In the genomic region with DNA sequence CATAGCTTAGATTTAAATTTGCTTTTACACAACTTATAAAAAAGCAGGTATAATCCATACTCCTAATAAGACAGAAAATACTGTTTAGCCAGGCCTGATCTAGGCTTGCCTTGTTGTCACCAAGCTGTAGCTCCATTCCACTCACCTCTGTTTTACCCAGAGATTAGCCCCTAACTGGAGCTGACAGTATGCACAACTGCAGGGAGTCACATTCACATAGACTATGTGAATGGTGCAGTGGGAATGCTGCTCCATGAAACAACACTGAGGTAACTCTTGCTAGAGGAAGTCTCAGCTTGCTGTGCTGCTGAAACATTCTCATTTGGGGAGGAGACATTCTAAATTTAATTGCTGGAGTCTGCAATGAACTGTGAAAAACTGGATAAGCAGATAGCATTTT, we compare ENCODE assay signal across 1 cellular context.
TF ChIP-seq lines count a peak whose summit lies in the region.

No MANE protein-coding gene starts in this region.

TF ChIP-seq in WTC11, 78 proteins besides CTCF, POLR2A, EP300 and RAD21 (continued from another document):
- TF ChIP-seq, protein P1, sequence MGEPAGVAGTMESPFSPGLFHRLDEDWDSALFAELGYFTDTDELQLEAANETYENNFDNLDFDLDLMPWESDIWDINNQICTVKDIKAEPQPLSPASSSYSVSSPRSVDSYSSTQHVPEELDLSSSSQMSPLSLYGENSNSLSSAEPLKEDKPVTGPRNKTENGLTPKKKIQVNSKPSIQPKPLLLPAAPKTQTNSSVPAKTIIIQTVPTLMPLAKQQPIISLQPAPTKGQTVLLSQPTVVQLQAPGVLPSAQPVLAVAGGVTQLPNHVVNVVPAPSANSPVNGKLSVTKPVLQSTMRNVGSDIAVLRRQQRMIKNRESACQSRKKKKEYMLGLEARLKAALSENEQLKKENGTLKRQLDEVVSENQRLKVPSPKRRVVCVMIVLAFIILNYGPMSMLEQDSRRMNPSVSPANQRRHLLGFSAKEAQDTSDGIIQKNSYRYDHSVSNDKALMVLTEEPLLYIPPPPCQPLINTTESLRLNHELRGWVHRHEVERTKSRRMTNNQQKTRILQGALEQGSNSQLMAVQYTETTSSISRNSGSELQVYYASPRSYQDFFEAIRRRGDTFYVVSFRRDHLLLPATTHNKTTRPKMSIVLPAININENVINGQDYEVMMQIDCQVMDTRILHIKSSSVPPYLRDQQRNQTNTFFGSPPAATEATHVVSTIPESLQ (CRISPR knock-in tag; IDR thresholded peaks at IDR 0.05) = no peak
- TF ChIP-seq PRRX2 (CRISPR knock-in tag; IDR thresholded peaks at IDR 0.05) (no peak), SMAD4 (CRISPR knock-in tag; IDR thresholded peaks at IDR 0.05) (no peak), ELF4 (CRISPR knock-in tag; IDR thresholded peaks at IDR 0.05; ENCODE audit: low read depth) (no peak), HMGA2 (CRISPR knock-in tag; IDR thresholded peaks at IDR 0.05) (no peak), NR3C1 (CRISPR knock-in tag; conservative IDR thresholded peaks at IDR 0.05; ENCODE audit: low read depth) (no peak), ZNF317 (CRISPR knock-in tag; IDR thresholded peaks at IDR 0.05; ENCODE audit: borderline replicate concordance, low read depth) (no peak)
- TF ChIP-seq, protein P2, sequence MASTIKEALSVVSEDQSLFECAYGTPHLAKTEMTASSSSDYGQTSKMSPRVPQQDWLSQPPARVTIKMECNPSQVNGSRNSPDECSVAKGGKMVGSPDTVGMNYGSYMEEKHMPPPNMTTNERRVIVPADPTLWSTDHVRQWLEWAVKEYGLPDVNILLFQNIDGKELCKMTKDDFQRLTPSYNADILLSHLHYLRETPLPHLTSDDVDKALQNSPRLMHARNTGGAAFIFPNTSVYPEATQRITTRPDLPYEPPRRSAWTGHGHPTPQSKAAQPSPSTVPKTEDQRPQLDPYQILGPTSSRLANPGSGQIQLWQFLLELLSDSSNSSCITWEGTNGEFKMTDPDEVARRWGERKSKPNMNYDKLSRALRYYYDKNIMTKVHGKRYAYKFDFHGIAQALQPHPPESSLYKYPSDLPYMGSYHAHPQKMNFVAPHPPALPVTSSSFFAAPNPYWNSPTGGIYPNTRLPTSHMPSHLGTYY (CRISPR knock-in tag; IDR thresholded peaks at IDR 0.05) = no peak
- TF ChIP-seq, protein P3, sequence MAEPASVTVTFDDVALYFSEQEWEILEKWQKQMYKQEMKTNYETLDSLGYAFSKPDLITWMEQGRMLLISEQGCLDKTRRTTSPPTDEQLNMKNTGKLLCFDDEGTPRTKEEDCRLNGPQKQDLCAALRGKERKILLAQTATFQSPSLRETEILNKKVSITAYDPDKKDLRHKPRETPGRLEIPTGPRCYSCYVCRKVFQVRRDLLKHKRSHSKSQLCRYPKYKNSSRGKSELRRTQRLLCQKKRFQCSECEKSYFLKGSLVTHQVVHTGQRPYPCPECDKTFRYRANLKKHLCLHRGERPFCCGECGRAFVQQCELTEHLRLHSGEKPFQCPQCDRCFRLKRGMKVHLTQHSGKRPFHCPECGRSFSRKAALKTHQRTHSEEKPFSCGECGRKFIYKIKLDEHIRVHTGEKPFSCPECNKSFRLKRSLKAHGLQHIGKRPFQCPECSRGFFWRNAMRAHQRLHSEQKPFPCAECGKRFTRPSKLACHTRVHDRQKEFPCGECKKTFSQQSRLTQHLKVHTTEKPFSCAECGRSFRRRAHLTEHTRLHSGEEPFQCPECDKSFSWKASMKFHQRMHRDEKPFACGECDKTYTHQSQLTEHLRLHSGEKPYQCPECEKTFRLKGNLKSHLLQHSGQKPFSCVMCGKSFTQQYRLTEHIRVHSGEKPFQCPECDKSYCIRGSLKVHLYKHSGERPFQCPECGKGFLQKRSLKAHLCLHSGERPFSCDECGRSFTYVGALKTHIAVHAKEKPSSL (CRISPR knock-in tag; conservative IDR thresholded peaks at IDR 0.05) = no peak
- TF ChIP-seq, protein P4, sequence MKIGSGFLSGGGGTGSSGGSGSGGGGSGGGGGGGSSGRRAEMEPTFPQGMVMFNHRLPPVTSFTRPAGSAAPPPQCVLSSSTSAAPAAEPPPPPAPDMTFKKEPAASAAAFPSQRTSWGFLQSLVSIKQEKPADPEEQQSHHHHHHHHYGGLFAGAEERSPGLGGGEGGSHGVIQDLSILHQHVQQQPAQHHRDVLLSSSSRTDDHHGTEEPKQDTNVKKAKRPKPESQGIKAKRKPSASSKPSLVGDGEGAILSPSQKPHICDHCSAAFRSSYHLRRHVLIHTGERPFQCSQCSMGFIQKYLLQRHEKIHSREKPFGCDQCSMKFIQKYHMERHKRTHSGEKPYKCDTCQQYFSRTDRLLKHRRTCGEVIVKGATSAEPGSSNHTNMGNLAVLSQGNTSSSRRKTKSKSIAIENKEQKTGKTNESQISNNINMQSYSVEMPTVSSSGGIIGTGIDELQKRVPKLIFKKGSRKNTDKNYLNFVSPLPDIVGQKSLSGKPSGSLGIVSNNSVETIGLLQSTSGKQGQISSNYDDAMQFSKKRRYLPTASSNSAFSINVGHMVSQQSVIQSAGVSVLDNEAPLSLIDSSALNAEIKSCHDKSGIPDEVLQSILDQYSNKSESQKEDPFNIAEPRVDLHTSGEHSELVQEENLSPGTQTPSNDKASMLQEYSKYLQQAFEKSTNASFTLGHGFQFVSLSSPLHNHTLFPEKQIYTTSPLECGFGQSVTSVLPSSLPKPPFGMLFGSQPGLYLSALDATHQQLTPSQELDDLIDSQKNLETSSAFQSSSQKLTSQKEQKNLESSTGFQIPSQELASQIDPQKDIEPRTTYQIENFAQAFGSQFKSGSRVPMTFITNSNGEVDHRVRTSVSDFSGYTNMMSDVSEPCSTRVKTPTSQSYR (CRISPR knock-in tag; IDR thresholded peaks at IDR 0.05) = no peak
